ENCODE assay signal across 8 cellular contexts in genomic region chr3:61562810-61563613, GRCh38. TPM values are rescaled to one million over a fixed set of nuclear protein-coding genes. Genes with fewer than 3 reads are reported as not detected.
DNase-seq lines count a peak whose midpoint lies in the region; ATAC-seq and TF ChIP-seq lines count a peak whose summit lies in the region.

No MANE protein-coding gene starts in this region.

- TF ChIP-seq CTCF in IMR-90 (conservative IDR thresholded peaks at IDR 0.05; ENCODE audit: low read depth, low read length), result no peak
- TF ChIP-seq CTCF in right lobe of liver (IDR thresholded peaks at IDR 0.05), result peak in 1 of 4 donors; percentile 7
- no peak for TF ChIP-seq CTCF in tibial artery (IDR thresholded peaks at IDR 0.05)

- POLR2A ChIA-PET in IMR-90 (lab: Charles Lee; ENCODE audit: unreplicated experiment), result no interaction called here

- H3K9me3 ChIP-seq in IMR-90 (ENCODE audit: control insufficient read depth, insufficient read depth, low read length) (0 out of 2 replicates have a peak, but pooled peaks cover 4% of the 10 kb centered on the region), right lobe of liver (no peaks in the 10 kb centered on the region), tibial artery (no peaks in the 10 kb centered on the region)

- 0 out of 3 replicates have a peak overlapping the region, but pooled peaks have one; percentile 46 for H2BK15ac ChIP-seq in IMR-90 (ENCODE audit: low read depth, low read length)

- H4K20me1 ChIP-seq in IMR-90 (ENCODE audit: insufficient read depth, low read length), result peaks cover 41% of the 10 kb centered on the region

- WGBS in IMR-90 (ENCODE audit: extremely low coverage in 2 of 2, insufficient read length in 1 of 2), 2 experiments, result 0% methylated on average over 14 of the region's 54 CpGs; no CpG with 5 or more reads in 1 of the 2 experiments
- 0% methylated on average over 1 of the region's 54 CpGs for WGBS in right lobe of liver (ENCODE audit: insufficient coverage, low coverage, low lambda C conversion rate, missing lambda C conversion rate)

- H3K4me3 ChIP-seq in IMR-90 (ENCODE audit: insufficient read depth, low read depth, low read length) (peak overlapping the region; percentile 99), right lobe of liver (peak overlapping the region; percentile 74 to 88 (median 86)), tibial artery (peak overlapping the region; percentile 80 to 97)

- H4K8ac ChIP-seq in IMR-90 (ENCODE audit: low read depth in 2 of 2, low read length in 2 of 2), result peak overlapping the region in 1 of 2 experiments; percentile 11; a peak in 1 of 4 replicates

- intact Hi-C loops in IMR-90 (cut with micrococcal nuclease), result loop anchor here (2.0 to 10.0 kb wide), 10 partner anchors 64 to 489 kb away; partner anchors contain the start of gene FHIT
- intact Hi-C loops in right lobe of liver (cut with DNase I), result loop anchor here in 1 of 2 donors (5.0 kb wide), 1 partner anchor 624 kb away; no protein-coding TSS in a partner anchor
- intact Hi-C loops in tibial artery (cut with DNase I; ENCODE audit: low total_unique reads), result loop anchor here (10.0 kb wide), 3 partner anchors 282 to 392 kb away; no protein-coding TSS in a partner anchor

- peak overlapping the region; percentile 81 for H2BK5ac ChIP-seq in IMR-90 (ENCODE audit: low read depth, low read length, poor library complexity, severe bottlenecking)

- no peaks in the 10 kb centered on the region for H3K36me3 ChIP-seq in IMR-90 (ENCODE audit: control insufficient read depth, insufficient read depth, low read length)
- H3K36me3 ChIP-seq in right lobe of liver, result no peaks in the 10 kb centered on the region
- H3K36me3 ChIP-seq in tibial artery, result no peaks in the 10 kb centered on the region

- H2AK9ac ChIP-seq in IMR-90 (replicated peaks; ENCODE audit: low read depth, low read length, poor library complexity), result peak overlapping the region; percentile 74

- peak overlapping the region; percentile 28 for H3K56ac ChIP-seq in IMR-90 (ENCODE audit: extremely low read depth, insufficient read depth, low read length)

- peak overlapping the region; percentile 58; the same call in 1 of the 2 replicates for H3K18ac ChIP-seq in IMR-90 (ENCODE audit: low read depth, low read length)

- no peak overlapping the region; the same call in 1 of the 2 replicates for H4K91ac ChIP-seq in IMR-90 (ENCODE audit: insufficient read depth, low read depth, low read length)

- H3K4me1 ChIP-seq in IMR-90 (ENCODE audit: control insufficient read depth, insufficient read depth, low read length), result peaks cover 2% of the 10 kb centered on the region; the same call in 1 of the 2 replicates
- H3K4me1 ChIP-seq in right lobe of liver, result peaks cover 0 to 20% (median 8%) of the 10 kb centered on the region in 4 donors
- peaks cover 0 to 43% (median 25%) of the 10 kb centered on the region in 4 donors for H3K4me1 ChIP-seq in tibial artery

- H2AFZ ChIP-seq in IMR-90 (replicated peaks; ENCODE audit: low read length, poor library complexity), result peak overlapping the region; percentile 89

- H3K27ac ChIP-seq in IMR-90 (ENCODE audit: insufficient read depth, low read length) (peak overlapping the region; percentile 94), right lobe of liver (no peak overlapping the region), tibial artery (peak overlapping the region; percentile 92 to 97)

- peak overlapping the region; percentile 76 for H3K4ac ChIP-seq in IMR-90 (ENCODE audit: low read depth, low read length)

- DNase-seq in AG20443 (ENCODE audit: low spot score) (peak; percentile 60), IMR-90 (peak; percentile 35), cerebellar cortex (ENCODE audit: low spot score) (peak; percentile 35), right lobe of liver (peak; percentile 45 to 65 (median 62)), tibial artery (peak; percentile 39 to 76), Ammon's horn (ENCODE audit: low spot score) (no peak), cortex of kidney (lab: John Stamatoyannopoulos, UW) (no peak)
- DNase-seq in stimulated activated CD4-positive, alpha-beta T cell treated with anti-CD3 and anti-CD28 coated beads, Interleukin-12 subunit alpha, Interleukin-12 subunit beta, amount 100 ng/mL, for 4 hours, result no peak

- H2AK5ac ChIP-seq in IMR-90 (ENCODE audit: low read depth, low read length), result peak overlapping the region; percentile 40; the same call in 1 of the 2 replicates

- peak overlapping the region; percentile 1 for H4K5ac ChIP-seq in IMR-90 (ENCODE audit: low read depth, low read length)

- peak overlapping the region; percentile 100 for H3K9ac ChIP-seq in IMR-90 (ENCODE audit: low read depth, low read length)

- in situ Hi-C loops in IMR-90 (cut with MboI; ENCODE audit: low sequenced_read_pairs), result loop anchor here (5.0 kb wide), 1 partner anchor 624 kb away; no protein-coding TSS in a partner anchor

- peak overlapping the region; percentile 61; the same call in 1 of the 2 replicates for H2BK120ac ChIP-seq in IMR-90 (ENCODE audit: low read depth, low read length)

- TF ChIP-seq RAD21 in IMR-90 (IDR thresholded peaks at IDR 0.05; ENCODE audit: low read length), result no peak

- peak overlapping the region; percentile 91 for H3K4me2 ChIP-seq in IMR-90 (ENCODE audit: low read depth, low read length)

- peak; percentile 5 for ATAC-seq in IMR-90 (ENCODE audit: low read depth)
- peak; percentile 0 to 24 (median 2) for ATAC-seq in right lobe of liver

- H3K23ac ChIP-seq in IMR-90 (ENCODE audit: low read depth, low read length), result peak overlapping the region; percentile 97

- dilution Hi-C loops in IMR-90 (cut with HindIII; ENCODE audit: low sequenced_read_pairs, unreplicated experiment), result no loop called here

- CTCF ChIA-PET in IMR-90 (lab: Yijun Ruan, JAX), result interaction anchor here (0.5 to 1.3 kb wide), 2 partner anchors 629 to 1059 kb away, joined by 3 to 5 read pairs; no protein-coding TSS in a partner anchor

- H2BK20ac ChIP-seq in IMR-90 (ENCODE audit: low read depth, low read length), result no peak overlapping the region

- H3K9me1 ChIP-seq in IMR-90 (ENCODE audit: insufficient read depth, low read length), result no peaks in the 10 kb centered on the region

- no TSS peak for BruUV-seq in IMR-90 (replicated peaks; lab: Mats Ljungman, UMichigan)

- H3K79me1 ChIP-seq in IMR-90 (ENCODE audit: low read depth in 1 of 2, low read length in 2 of 2), result peaks cover 12 to 58% of the 10 kb centered on the region in 2 experiments

- H3K14ac ChIP-seq in IMR-90 (replicated peaks; ENCODE audit: low read depth, low read length), result peak overlapping the region; percentile 80

- no peak for TF ChIP-seq POLR2A in IMR-90 (IDR thresholded peaks at IDR 0.05; ENCODE audit: low read depth, low read length)
- TF ChIP-seq POLR2A in right lobe of liver (IDR thresholded peaks at IDR 0.05), result no peak

- H3K27me3 ChIP-seq in IMR-90 (ENCODE audit: control insufficient read depth, insufficient read depth, low read length) (no peaks in the 10 kb centered on the region), right lobe of liver (no peaks in the 10 kb centered on the region), tibial artery (no peaks in the 10 kb centered on the region)

TF ChIP-seq in IMR-90, 13 proteins besides CTCF, POLR2A, EP300 and RAD21:
- TF ChIP-seq RFX5 (IDR thresholded peaks at IDR 0.05; ENCODE audit: low read depth, low read length), result no peak
- TF ChIP-seq SMC3 (IDR thresholded peaks at IDR 0.05; ENCODE audit: low read depth, low read length), result no peak
- TF ChIP-seq MAZ (IDR thresholded peaks at IDR 0.05; ENCODE audit: borderline replicate concordance, low read depth, low read length), result peak; percentile 31; the same call in 1 of the 2 replicates
- TF ChIP-seq BHLHE40 (IDR thresholded peaks at IDR 0.05; ENCODE audit: low read depth, low read length), result no peak

RNA-seq across cellular contexts. Expression of gene PTPRG, which starts 1.6 kb away (rescaled TPM):
- 24.7 and 31.0 TPM in 2 replicates for total RNA-seq in IMR-90 (2012; rRNA removed)
- polyA plus RNA-seq in IMR-90 (2012; rRNA removed), result 6.8 and 7.7 TPM in 2 replicates
- polyA plus RNA-seq in IMR-90 (2012; cell fraction: cytosol; rRNA removed), result 3.8 and 7.2 TPM in 2 replicates
- 4.8 and 6.9 TPM in 2 replicates for polyA plus RNA-seq in IMR-90 (2012; cell fraction: nucleus; rRNA removed; ENCODE audit: low replicate concordance)
- 10 to 100 TPM; 11.7 to 27.8 (median 14.7) TPM for total RNA-seq in right lobe of liver

Comparison
In these comparisons a context has a peak if more than half of its experiments do, and no peak if none do; other contexts are left out.
1. DNase-seq: peak in AG20443 (single experiment), IMR-90 (single experiment), cerebellar cortex (single experiment), right lobe of liver (3 of 3) and tibial artery (2 of 2); none in Ammon's horn (single experiment), stimulated activated CD4-positive, alpha-beta T cell treated with anti-CD3 and anti-CD28 coated beads, Interleukin-12 subunit alpha, Interleukin-12 subunit beta, amount 100 ng/mL, for 4 hours (single experiment) and cortex of kidney (single experiment).
2. H3K27ac ChIP-seq: peak in IMR-90 (single experiment) and tibial artery (2 of 2); none in right lobe of liver (0 of 3).
3. Peak in every context shown above with its lines, with median percentiles within 50 percentile points of each other: H3K4me3 ChIP-seq.